Comparison of ENCODE assay signal across 8 cellular contexts in the genomic region with DNA sequence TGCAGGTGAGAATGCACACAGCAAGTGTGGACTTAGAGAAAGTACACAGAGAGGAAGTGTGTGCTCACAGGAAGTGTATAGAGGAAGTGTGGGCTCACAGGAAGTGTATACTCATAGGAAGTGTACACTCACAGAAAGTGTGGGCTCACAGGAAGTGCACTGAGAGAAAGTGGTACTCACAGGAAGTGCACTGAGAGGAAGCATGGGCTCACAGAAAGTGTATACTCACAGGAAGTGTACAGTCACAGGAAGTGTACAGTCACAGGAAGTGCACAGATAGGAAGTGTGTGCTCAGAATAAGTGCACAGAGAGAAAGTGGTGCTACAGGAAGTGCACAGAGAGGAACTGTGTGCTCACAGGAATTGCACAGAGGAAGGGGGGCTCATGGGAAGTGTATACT.
DNase-seq lines count a peak whose midpoint lies in the region; TF ChIP-seq lines count a peak whose summit lies in the region.
"Not testable (repeated sequence)": the region's sequence is repeated elsewhere in the genome, so short reads cannot be mapped to it uniquely, and the experiment has no call there.

No MANE protein-coding gene starts in this region.

- H3K27ac ChIP-seq in CD8-positive, alpha-beta memory T cell (ENCODE audit: low read depth, low read length); KMS-11: not testable (repeated sequence)
- H3K27ac ChIP-seq in neutrophil: peak overlapping the region; percentile 60
- H3K27ac ChIP-seq in thymus (ENCODE audit: low read depth): peak overlapping the region; percentile 49

- peaks cover 17% of the 10 kb centered on the region for H3K9me3 ChIP-seq in CD8-positive, alpha-beta memory T cell (ENCODE audit: low read length)
- not testable (repeated sequence) for H3K9me3 ChIP-seq in neutrophil; thymus (ENCODE audit: control insufficient read depth)

- H3K36me3 ChIP-seq in CD8-positive, alpha-beta memory T cell (ENCODE audit: insufficient read depth, low read length); KMS-11 (ENCODE audit: insufficient read depth); neutrophil; thymus (ENCODE audit: control insufficient read depth, insufficient read depth): not testable (repeated sequence)

- POLR2A ChIA-PET in CD8-positive, alpha-beta memory T cell (lab: Charles Lee); activated CD4-positive, alpha-beta memory T cell treated with anti-CD3 and anti-CD28 coated beads for 36 hours (lab: Charles Lee): not testable (repeated sequence)

- peak overlapping the region; percentile 24 to 95 (median 74) for H3K27ac Mint-ChIP-seq in CD8-positive, alpha-beta memory T cell
- H3K27ac Mint-ChIP-seq in activated CD4-positive, alpha-beta memory T cell treated with anti-CD3 and anti-CD28 coated beads for 36 hours: peak overlapping the region; percentile 31

- peaks cover 13 to 25% (median 22%) of the 10 kb centered on the region in 5 donors for H3K9me3 Mint-ChIP-seq in CD8-positive, alpha-beta memory T cell
- H3K9me3 Mint-ChIP-seq in activated CD4-positive, alpha-beta memory T cell treated with anti-CD3 and anti-CD28 coated beads for 36 hours: peaks cover 25% of the 10 kb centered on the region

- not testable (repeated sequence) for H3K9ac ChIP-seq in KMS-11

- H2AFZ ChIP-seq in KMS-11 (ENCODE audit: low read depth): peak overlapping the region; percentile 8; the same call in 1 of the 2 replicates

- not testable (repeated sequence) for H3K79me2 ChIP-seq in KMS-11 (ENCODE audit: insufficient read depth, low read depth)

- TF ChIP-seq CTCF in KMS-11 (conservative IDR thresholded peaks at IDR 0.05; ENCODE audit: low read depth, low read length); neutrophil (IDR thresholded peaks at IDR 0.05): not testable (repeated sequence)

- intact Hi-C loops in activated CD4-positive, alpha-beta memory T cell treated with anti-CD3 and anti-CD28 coated beads for 36 hours (cut with micrococcal nuclease): not testable (repeated sequence)

- not testable (repeated sequence) for H3K4me1 ChIP-seq in CD8-positive, alpha-beta memory T cell (ENCODE audit: insufficient read depth, low read length); KMS-11 (ENCODE audit: low read depth, poor library complexity, severe bottlenecking); neutrophil (ENCODE audit: control insufficient read depth in 1 of 2, insufficient read depth in 1 of 2, low read depth in 1 of 2, low read length in 1 of 2); thymus (ENCODE audit: control insufficient read depth, insufficient read depth, low read length)

- H3K4me3 ChIP-seq in CD8-positive, alpha-beta memory T cell (ENCODE audit: low read length); KMS-11 (IDR thresholded peaks at IDR 0.05; ENCODE audit: insufficient read depth, low read depth, low read length); neutrophil (ENCODE audit: low read depth in 1 of 2, low read length in 1 of 2); thymus (ENCODE audit: low read length): not testable (repeated sequence)

- H3K27me3 ChIP-seq in CD8-positive, alpha-beta memory T cell (ENCODE audit: insufficient read depth, low read length, poor library complexity, severe bottlenecking); KMS-11 (ENCODE audit: insufficient read depth, low read depth); neutrophil; thymus (ENCODE audit: control insufficient read depth, insufficient read depth): not testable (repeated sequence)

- peaks cover 12 to 21% (median 15%) of the 10 kb centered on the region in 3 donors for H3K4me1 Mint-ChIP-seq in CD8-positive, alpha-beta memory T cell
- H3K4me1 Mint-ChIP-seq in activated CD4-positive, alpha-beta memory T cell treated with anti-CD3 and anti-CD28 coated beads for 36 hours (ENCODE audit: low read depth): not testable (repeated sequence)

- H3K4me3 Mint-ChIP-seq in CD8-positive, alpha-beta memory T cell: peak overlapping the region in 1 of 7 donors; percentile 36
- not testable (repeated sequence) for H3K4me3 Mint-ChIP-seq in activated CD4-positive, alpha-beta memory T cell treated with anti-CD3 and anti-CD28 coated beads for 36 hours

- CTCF ChIA-PET in CD8-positive, alpha-beta memory T cell (lab: Charles Lee); activated CD4-positive, alpha-beta memory T cell treated with anti-CD3 and anti-CD28 coated beads for 36 hours (lab: Charles Lee): not testable (repeated sequence)

- not testable (repeated sequence) for H3K4me2 ChIP-seq in KMS-11

- not testable (repeated sequence) for H4K20me1 ChIP-seq in KMS-11 (ENCODE audit: insufficient read depth)

- DNase-seq in CD8-positive, alpha-beta memory T cell: peak in 2 of 5 donors; percentile 27 to 31
- peak; percentile 0 for DNase-seq in SKM-1 treated with dmso at 0.1 percent for 144 hours (lab: John Stamatoyannopoulos, UW; ENCODE audit: unreplicated experiment)
- DNase-seq in activated CD4-positive, alpha-beta memory T cell treated with anti-CD3 and anti-CD28 coated beads for 36 hours: peak; percentile 16
- DNase-seq in activated naive CD4-positive, alpha-beta T cell treated with Interleukin-2 at 50 U/mL for 16 hours: peak; percentile 5
- peak; percentile 9 for DNase-seq in central memory CD4-positive, alpha-beta T cell

- H3K27me3 Mint-ChIP-seq in CD8-positive, alpha-beta memory T cell; activated CD4-positive, alpha-beta memory T cell treated with anti-CD3 and anti-CD28 coated beads for 36 hours: not testable (repeated sequence)

- not testable (repeated sequence) for H3K36me3 Mint-ChIP-seq in CD8-positive, alpha-beta memory T cell
- peaks cover 14% of the 10 kb centered on the region for H3K36me3 Mint-ChIP-seq in activated CD4-positive, alpha-beta memory T cell treated with anti-CD3 and anti-CD28 coated beads for 36 hours
